In genomic region chr1:78054972-78055371, GRCh38 we compare ENCODE assay signal across 2 cellular contexts.
TF ChIP-seq lines count a peak whose summit lies in the region.

No MANE protein-coding gene starts in this region.

TF ChIP-seq in SK-N-SH, 30 proteins besides CTCF, POLR2A, EP300 and RAD21 (continued from another document):
- TF ChIP-seq ZBTB33 (IDR thresholded peaks at IDR 0.05; ENCODE audit: borderline replicate concordance, low read depth), result no peak
- no peak for TF ChIP-seq USF1 (IDR thresholded peaks at IDR 0.05; ENCODE audit: borderline replicate concordance, low read depth)
- no peak for TF ChIP-seq IRF3 (IDR thresholded peaks at IDR 0.05; ENCODE audit: low read depth, low read length)
- no peak for TF ChIP-seq POLR2AphosphoS5 (IDR thresholded peaks at IDR 0.05; ENCODE audit: low read depth, low read length)
- TF ChIP-seq REST (IDR thresholded peaks at IDR 0.05; ENCODE audit: low read depth, low read length), result no peak
- no peak for TF ChIP-seq YY1 (IDR thresholded peaks at IDR 0.05; ENCODE audit: low read depth)
- no peak for TF ChIP-seq ELF1 (IDR thresholded peaks at IDR 0.05)
- no peak for TF ChIP-seq TCF12 (IDR thresholded peaks at IDR 0.05)

TF ChIP-seq in SK-N-SH treated with all-trans-retinoic acid at 6 μM for 48 hours, 23 proteins besides CTCF, POLR2A, EP300 and RAD21 (continued from another document):
- TF ChIP-seq PATZ1 (CRISPR knock-in tag; IDR thresholded peaks at IDR 0.05; ENCODE audit: borderline replicate concordance), result no peak
- no peak for TF ChIP-seq TSHZ2 (CRISPR knock-in tag; IDR thresholded peaks at IDR 0.05)
- no peak for TF ChIP-seq ZNF70 (CRISPR knock-in tag; IDR thresholded peaks at IDR 0.05)
- TF ChIP-seq ESRRG (CRISPR knock-in tag; IDR thresholded peaks at IDR 0.05), result no peak
- TF ChIP-seq TOX (CRISPR knock-in tag; IDR thresholded peaks at IDR 0.05; ENCODE audit: borderline replicate concordance), result no peak
- TF ChIP-seq ZNF8 (CRISPR knock-in tag; IDR thresholded peaks at IDR 0.05), result no peak
- no peak for TF ChIP-seq SNAI2 (CRISPR knock-in tag; IDR thresholded peaks at IDR 0.05)
- no peak for TF ChIP-seq ZFP3 (CRISPR knock-in tag; IDR thresholded peaks at IDR 0.05)
- TF ChIP-seq ZC3H10 (CRISPR knock-in tag; IDR thresholded peaks at IDR 0.05), result no peak
- no peak for TF ChIP-seq PPARA (CRISPR knock-in tag; IDR thresholded peaks at IDR 0.05; ENCODE audit: borderline replicate concordance)
- TF ChIP-seq CREB5 (CRISPR knock-in tag; IDR thresholded peaks at IDR 0.05; ENCODE audit: low read depth), result no peak
- TF ChIP-seq BACH2 (CRISPR knock-in tag; IDR thresholded peaks at IDR 0.05; ENCODE audit: borderline replicate concordance), result no peak
- TF ChIP-seq ZNF565 (CRISPR knock-in tag; conservative IDR thresholded peaks at IDR 0.05; ENCODE audit: low read depth), result no peak
